8 cellular contexts compared by ENCODE assay signal in the genomic region with DNA sequence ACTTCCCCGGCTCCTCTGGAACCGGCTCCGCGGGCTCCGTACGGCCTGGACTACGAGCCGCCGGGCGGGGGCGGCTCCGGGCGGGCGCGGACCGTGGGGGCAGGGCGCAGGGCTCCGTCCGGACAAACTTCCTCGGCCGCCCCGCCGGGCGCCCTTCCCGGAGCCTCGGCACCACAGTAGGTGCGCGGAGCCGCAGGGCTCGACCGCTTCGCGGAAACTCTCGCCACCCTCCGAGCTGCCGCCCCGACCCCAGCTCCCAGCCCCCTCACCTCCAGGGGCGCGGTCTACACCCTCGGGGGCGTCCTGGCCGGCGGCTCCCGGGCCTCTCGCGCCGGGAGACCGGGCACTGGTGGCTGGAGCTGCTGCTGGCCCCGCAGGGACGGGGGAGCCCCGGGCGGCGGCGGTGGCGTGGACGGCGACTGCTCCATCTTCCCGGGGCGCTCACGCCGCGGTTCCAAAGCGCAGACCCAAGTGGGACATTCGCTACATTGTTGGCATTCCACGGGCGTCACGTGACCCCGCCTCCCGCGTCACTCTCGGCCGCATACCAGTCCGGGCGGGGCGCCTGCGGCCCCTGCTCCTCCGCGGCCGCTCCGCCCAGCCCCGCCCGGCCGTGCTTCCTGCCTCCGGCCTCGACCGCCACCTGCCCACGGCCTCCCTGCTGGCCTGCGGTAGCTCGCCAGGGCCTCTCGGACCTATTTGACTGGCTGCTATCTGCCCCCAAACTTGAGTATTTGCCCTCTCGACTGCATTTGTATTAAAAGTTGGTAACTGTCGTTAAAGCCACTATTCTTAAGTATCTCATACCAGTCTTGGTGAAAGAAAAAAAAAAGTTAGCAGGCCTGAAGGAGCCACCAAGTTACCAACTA. TPM values are rescaled to one million over a fixed set of nuclear protein-coding genes. Genes with fewer than 3 reads are reported as not detected.
DNase-seq lines count a peak whose midpoint lies in the region; ATAC-seq and TF ChIP-seq lines count a peak whose summit lies in the region.

A gene (minus strand): TSS at position 510 of the 869 bp plus-strand sequence. CDS start 15,560 bp downstream, outside the sequence.

- peaks cover 3% of the 10 kb centered on the region for H3K36me3 Mint-ChIP-seq in osteocyte (ENCODE audit: unreplicated experiment)
- H3K36me3 Mint-ChIP-seq in type B pancreatic cell, result no peaks in the 10 kb centered on the region

- H3K27ac Mint-ChIP-seq in osteocyte (ENCODE audit: unreplicated experiment) (peak within 1 kb of the TSS; percentile 88), type B pancreatic cell (peak within 1 kb of the TSS; percentile 96)

- peak; percentile 88 for ATAC-seq in GM21381 (IDR thresholded peaks at IDR 0.05; ENCODE audit: unreplicated experiment)

- H3K4me1 Mint-ChIP-seq in osteocyte (ENCODE audit: unreplicated experiment) (peaks cover 41% of the 10 kb centered on the region), type B pancreatic cell (ENCODE audit: unreplicated experiment) (peaks cover 25% of the 10 kb centered on the region)

- DNase-seq in DMS53 (lab: John Stamatoyannopoulos, UW), result peak; percentile 92
- peak; percentile 99 for DNase-seq in HT-29 (ENCODE audit: low spot score)
- DNase-seq in SKM-1 treated with dmso at 0.1 percent for 144 hours (lab: John Stamatoyannopoulos, UW; ENCODE audit: unreplicated experiment), result peak; percentile 79
- DNase-seq in amniotic stem cell (lab: John Stamatoyannopoulos, UW), result peak; percentile 85
- peak; percentile 99 for DNase-seq in cardiac septum (ENCODE audit: low spot score)
- peak; percentile 98 for DNase-seq in osteocyte (ENCODE audit: extremely low spot score, unreplicated experiment)
- DNase-seq in type B pancreatic cell (ENCODE audit: extremely low spot score, unreplicated experiment), result peak; percentile 95

- H3K27me3 Mint-ChIP-seq in osteocyte (ENCODE audit: unreplicated experiment), result no peaks in the 10 kb centered on the region
- peaks cover 6% of the 10 kb centered on the region for H3K27me3 Mint-ChIP-seq in type B pancreatic cell

- intact Hi-C loops in cardiac septum (cut with DNase I), result loop anchor here (2.0 to 5.0 kb wide), 2 partner anchors 27 to 119 kb away; no protein-coding TSS in a partner anchor

- TF ChIP-seq CTCF in osteocyte (IDR thresholded peaks at IDR 0.05), result peak; percentile 23
- peak; percentile 28 for TF ChIP-seq CTCF in type B pancreatic cell (conservative IDR thresholded peaks at IDR 0.05)

- H3K9me3 Mint-ChIP-seq in osteocyte (ENCODE audit: unreplicated experiment) (no peaks in the 10 kb centered on the region), type B pancreatic cell (no peaks in the 10 kb centered on the region)

- H3K4me3 Mint-ChIP-seq in osteocyte (ENCODE audit: unreplicated experiment) (peak within 1 kb of the TSS; percentile 79), type B pancreatic cell (peak within 1 kb of the TSS; percentile 87)

RNA-seq across cellular contexts. Expression of the gene that starts here (rescaled TPM):
- 18.3 and 25.1 TPM in 2 replicates for total RNA-seq in HT-29 (2014; rRNA removed; shearing (Covaris generic))
- total RNA-seq in cardiac septum (27.8 TPM), osteocyte (48.9 and 58.3 TPM in 2 replicates), type B pancreatic cell (ENCODE audit: low replicate concordance) (14.6 and 17.8 TPM in 2 replicates)

Comparison
In these comparisons a context has a peak if more than half of its experiments do, and no peak if none do; other contexts are left out.
1. Peak in every context shown above with its lines: DNase-seq and ATAC-seq.